In genomic region chr7:140174217-140174616, GRCh38 we compare ENCODE assay signal across 22 cellular contexts. TPM values are rescaled to one million over a fixed set of nuclear protein-coding genes. Genes with fewer than 3 reads are reported as not detected.
DNase-seq lines count a peak whose midpoint lies in the region; ATAC-seq and TF ChIP-seq lines count a peak whose summit lies in the region.
"Had no signal": no experiment of that assay in that cellular context is flagged by ENCODE, and none has a peak within 500 bp of the region (broad histone marks: within the 10 kb centered on the region; RNA-seq: fewer than 3 reads in every experiment).

No MANE protein-coding gene starts in this region.

- intact Hi-C loops in Right ventricle myocardium superior (cut with DNase I) = loop anchor here (10.0 kb wide), 1 partner anchor 141 kb away; no protein-coding TSS in a partner anchor
- intact Hi-C loops in stomach (cut with DNase I; ENCODE audit: low total_unique reads) = loop anchor here (5.0 kb wide), 1 partner anchor 153 kb away; no protein-coding TSS in a partner anchor

- H3K9me3 Mint-ChIP-seq in activated T-helper 17 cell treated with anti-CD3 and anti-CD28 coated beads, Interleukin-2, amount 50 U/mL, for 72 hours = no peaks in the 10 kb centered on the region

- no peaks in the 10 kb centered on the region for H3K9me3 ChIP-seq in cardiac muscle cell (ENCODE audit: low read depth)
- H3K9me3 ChIP-seq in liver (ENCODE audit: control insufficient read depth in 4 of 4, low read length in 3 of 4) = no peaks in the 10 kb centered on the region
- no peaks in the 10 kb centered on the region for H3K9me3 ChIP-seq in stomach
- H3K9me3 ChIP-seq: MG63, testis had no signal

- peaks cover 33% of the 10 kb centered on the region for H3K4me1 Mint-ChIP-seq in activated T-helper 17 cell treated with anti-CD3 and anti-CD28 coated beads, Interleukin-2, amount 50 U/mL, for 72 hours

- TF ChIP-seq EP300 in stomach (IDR thresholded peaks at IDR 0.05) = no peak

- H3K4me1 ChIP-seq in cardiac muscle cell (ENCODE audit: low read depth) = peaks cover 5% of the 10 kb centered on the region
- H3K4me1 ChIP-seq in liver (ENCODE audit: control insufficient read depth in 4 of 4, insufficient read depth in 4 of 4, low read length in 3 of 4) = peaks cover 12 to 39% (median 26%) of the 10 kb centered on the region in 4 donors
- peaks cover 49 to 72% (median 59%) of the 10 kb centered on the region in 4 donors for H3K4me1 ChIP-seq in stomach

- H3K36me3 ChIP-seq in cardiac muscle cell (no peaks in the 10 kb centered on the region), liver (ENCODE audit: control insufficient read depth in 4 of 4, insufficient read depth in 3 of 4, low read depth in 1 of 4, low read length in 3 of 4) (no peaks in the 10 kb centered on the region), stomach (no peaks in the 10 kb centered on the region)
- H3K36me3 ChIP-seq: MG63 had no signal

- WGBS in liver = 34% methylated on average over 2 of the region's 2 CpGs
- whole genome bisulfite sequencing in stomach, 5 donors = 61 to 75% (median 73%) methylated on average over 2 of the region's 2 CpGs

- H3K4me3 Mint-ChIP-seq in activated T-helper 17 cell treated with anti-CD3 and anti-CD28 coated beads, Interleukin-2, amount 50 U/mL, for 72 hours = peak overlapping the region; percentile 64

- H3K4me3 ChIP-seq in cardiac muscle cell (no peak overlapping the region), liver (ENCODE audit: low read depth in 1 of 3, low read length in 3 of 3) (peak overlapping the region in 1 of 3 donors; percentile 98), stomach (peak overlapping the region in 1 of 4 donors; percentile 80)

- H3K27me3 Mint-ChIP-seq in activated T-helper 17 cell treated with anti-CD3 and anti-CD28 coated beads, Interleukin-2, amount 50 U/mL, for 72 hours = no peaks in the 10 kb centered on the region

- DNase-seq in cardiac muscle cell (ENCODE audit: low read depth in 1 of 2, low spot score in 1 of 2) (no peak), Right ventricle myocardium superior (no peak), stomach (no peak), cerebellar cortex (ENCODE audit: low spot score) (no peak)
- DNase-seq: ACHN; activated CD4-positive, alpha-beta T cell treated with anti-CD3 and anti-CD28 coated beads for 48 hours; activated CD8-positive, alpha-beta memory T cell treated with anti-CD3 and anti-CD28 coated beads, Interleukin-2, amount 10 ng/mL, durations not matched to agents 7 days and 5 days; activated effector memory CD4-positive, alpha-beta T cell treated with anti-CD3 and anti-CD28 coated beads, Interleukin-2, amount 50 U/mL, for 16 hours; amygdala; central memory CD4-positive, alpha-beta T cell; IMR-90; MG63; NCI-H1417 treated with DMSO at 0.1 percent for 48 hours; NCI-H524 treated with DMSO at 0.1 percent for 48 hours; testis had no signal

- ATAC-seq in Right ventricle myocardium superior (ENCODE audit: poor library complexity) (no peak), HG03354 (IDR thresholded peaks at IDR 0.05; ENCODE audit: poor library complexity, severe bottlenecking, unreplicated experiment) (no peak), GM18909 (IDR thresholded peaks at IDR 0.05; ENCODE audit: poor library complexity, unreplicated experiment) (no peak)
- no peak for ATAC-seq in activated T-helper 17 cell treated with anti-CD3 and anti-CD28 coated beads, Interleukin-2, amount 50 U/mL, for 72 hours (replicated peaks)
- ATAC-seq: activated CD8-positive, alpha-beta memory T cell treated with anti-CD3 and anti-CD28 coated beads, Interleukin-2, amount 10 ng/mL, durations not matched to agents 7 days and 5 days; esophagus mucosa; GM23338 had no signal

- H3K27me3 ChIP-seq in cardiac muscle cell (no peaks in the 10 kb centered on the region), liver (ENCODE audit: control insufficient read depth in 4 of 4, insufficient read depth in 4 of 4, low read length in 3 of 4) (no peaks in the 10 kb centered on the region), stomach (no peaks in the 10 kb centered on the region)
- H3K27me3 ChIP-seq: MG63, testis had no signal

- H3K27ac ChIP-seq in cardiac muscle cell = peak overlapping the region; percentile 98
- H3K27ac ChIP-seq in liver (ENCODE audit: low read depth in 1 of 2, low read length in 2 of 2) = peak overlapping the region; percentile 98 to 99
- peak overlapping the region in 4 of 5 donors; percentile 99 to 100 (median 100) for H3K27ac ChIP-seq in stomach
- H3K27ac ChIP-seq: HL-60 had no signal

- no peak overlapping the region for H3K27ac Mint-ChIP-seq in activated T-helper 17 cell treated with anti-CD3 and anti-CD28 coated beads, Interleukin-2, amount 50 U/mL, for 72 hours
- H3K27ac Mint-ChIP-seq: GM23338 had no signal

- TF ChIP-seq RAD21 in liver (IDR thresholded peaks at IDR 0.05) = peak; percentile 16 to 21

- TF ChIP-seq POLR2A in stomach (IDR thresholded peaks at IDR 0.05) = no peak

- TF ChIP-seq CTCF in cardiac muscle cell (IDR thresholded peaks at IDR 0.05; ENCODE audit: low read depth, low read length) (no peak), liver (IDR thresholded peaks at IDR 0.05; ENCODE audit: low read depth, low read length, missing input control) (no peak), stomach (IDR thresholded peaks at IDR 0.05) (no peak)

- H3K9ac ChIP-seq in liver (ENCODE audit: low read depth in 1 of 2, low read length in 2 of 2) = peak overlapping the region in 1 of 2 donors; percentile 33

- H3K36me3 Mint-ChIP-seq in activated T-helper 17 cell treated with anti-CD3 and anti-CD28 coated beads, Interleukin-2, amount 50 U/mL, for 72 hours (ENCODE audit: low read depth) = peaks cover 40% of the 10 kb centered on the region

TF ChIP-seq in liver, 16 proteins besides CTCF, POLR2A, EP300 and RAD21 (continues in another document):
- TF ChIP-seq JUND (IDR thresholded peaks at IDR 0.05) = peak; percentile 16 to 38
- peak in 1 of 2 donors; percentile 27 for TF ChIP-seq GABPA (IDR thresholded peaks at IDR 0.05 in 1 of 2, conservative IDR thresholded peaks at IDR 0.05 in 1 of 2)
- TF ChIP-seq FOXA2 (IDR thresholded peaks at IDR 0.05) = peak; percentile 97
- TF ChIP-seq YY1 (IDR thresholded peaks at IDR 0.05) = peak; percentile 42
- TF ChIP-seq NR2F2 (IDR thresholded peaks at IDR 0.05) = peak; percentile 13
- peak; percentile 95 for TF ChIP-seq FOXA1 (IDR thresholded peaks at IDR 0.05)
- TF ChIP-seq ZBTB33 (IDR thresholded peaks at IDR 0.05) = peak; percentile 69
- TF ChIP-seq MAX (IDR thresholded peaks at IDR 0.05) = peak; percentile 96
- TF ChIP-seq HNF4A (conservative IDR thresholded peaks at IDR 0.05) = peak; percentile 75 to 79
- TF ChIP-seq ATF3 (IDR thresholded peaks at IDR 0.05) = peak; percentile 23
- TF ChIP-seq TAF1 (conservative IDR thresholded peaks at IDR 0.05) = peak; percentile 35
- peak; percentile 69 to 92 for TF ChIP-seq EGR1 (IDR thresholded peaks at IDR 0.05; ENCODE audit: low read depth in 2 of 2)

RNA-seq across cellular contexts. Expression of gene KDM7A, which starts 2.6 kb away (rescaled TPM):
- total RNA-seq in cardiac muscle cell = 7.5 and 7.8 TPM in 2 replicates
- 1.9 and 3.0 TPM in 2 replicates for polyA plus RNA-seq in cardiac muscle cell
- total RNA-seq in Right ventricle myocardium superior = 11.9 TPM
- 10 to 100 TPM; 31.1 to 48.7 TPM for total RNA-seq in activated T-helper 17 cell treated with anti-CD3 and anti-CD28 coated beads, Interleukin-2, amount 50 U/mL, for 72 hours
- total RNA-seq in liver = 10 to 100 TPM; 17.2 to 27.5 TPM
- polyA plus RNA-seq in liver = 1 to 10 TPM; 1.9 to 2.5 TPM
- total RNA-seq in stomach = 10 to 100 TPM; 13.0 to 49.8 (median 24.6) TPM
- polyA plus RNA-seq in stomach = 1 to 10 TPM; 2.3 to 6.9 (median 3.4) TPM
